Comparison of ENCODE assay signal across 7 cellular contexts in genomic region chr19:1102407-1103106, GRCh38. TPM values are rescaled to one million over a fixed set of nuclear protein-coding genes. Genes with fewer than 3 reads are reported as not detected.
A peak's percentile ranks its signal among the peaks of the same experiment; 100 is the strongest.
DNase-seq lines count a peak whose midpoint lies in the region; ATAC-seq, FAIRE-seq and TF ChIP-seq lines count a peak whose summit lies in the region.

No MANE protein-coding gene starts in this region.

- ATAC-seq in GM21786 (IDR thresholded peaks at IDR 0.05; ENCODE audit: unreplicated experiment), result peak; percentile 24
- no peak for ATAC-seq in HG03045 (IDR thresholded peaks at IDR 0.05; ENCODE audit: unreplicated experiment)

- H3K4me2 ChIP-seq in SK-N-SH, result peak overlapping the region; percentile 61

- no peak for TF ChIP-seq CTCF in SK-N-SH (IDR thresholded peaks at IDR 0.05)
- TF ChIP-seq CTCF in bronchial epithelial cell (IDR thresholded peaks at IDR 0.05; ENCODE audit: insufficient read depth, low read length, severe bottlenecking), result no peak

- DNase-seq in SK-N-SH, result no peak
- peak; percentile 100 for DNase-seq in bronchial epithelial cell (ENCODE audit: low read depth)
- no peak for DNase-seq in NCI-H526 (lab: John Stamatoyannopoulos, UW)

- H3K9ac ChIP-seq in SK-N-SH (peak overlapping the region; percentile 54; the same call in 1 of the 2 replicates), subcutaneous abdominal adipose tissue (ENCODE audit: low read length in 5 of 5) (peak overlapping the region; percentile 63 to 90 (median 74))

- peak overlapping the region in 1 of 2 experiments; percentile 5; a peak in 1 of 4 replicates for H3K4me3 ChIP-seq in SK-N-SH (ENCODE audit: low read depth in 2 of 2, low read length in 1 of 2)
- H3K4me3 ChIP-seq in bronchial epithelial cell (ENCODE audit: low read depth, low read length), result no peak overlapping the region
- H3K4me3 ChIP-seq in mesodermal cell (ENCODE audit: extremely low read depth, insufficient read depth, low read length, poor library complexity, severe bottlenecking), result no peak overlapping the region
- H3K4me3 ChIP-seq in subcutaneous abdominal adipose tissue (ENCODE audit: low read depth in 1 of 5, low read length in 5 of 5), result peak overlapping the region in 2 of 5 donors; percentile 13 to 22

- H3K9me3 ChIP-seq in SK-N-SH, result no peaks in the 10 kb centered on the region
- H3K9me3 ChIP-seq in mesodermal cell (ENCODE audit: control insufficient read depth, low read length), result peaks cover 4% of the 10 kb centered on the region
- H3K9me3 ChIP-seq in subcutaneous abdominal adipose tissue (ENCODE audit: control insufficient read depth in 5 of 5, low read length in 5 of 5), result peaks cover 0 to 5% (median 3%) of the 10 kb centered on the region in 5 donors

- H3K9me2 ChIP-seq in SK-N-SH, result no peaks in the 10 kb centered on the region

- 36% methylated on average over 15 of the region's 16 CpGs for WGBS in SK-N-SH (ENCODE audit: low lambda C conversion rate)
- 83 to 87% methylated on average over 9 to 14 of the region's 16 CpGs for WGBS in mesodermal cell (ENCODE audit: insufficient coverage in 2 of 2), 2 experiments

- H3K27ac ChIP-seq in SK-N-SH (ENCODE audit: low read depth in 2 of 2, low read length in 1 of 2) (peak overlapping the region in 1 of 2 experiments; percentile 95; a peak in 3 of 4 replicates), mesodermal cell (ENCODE audit: low read depth, low read length, severe bottlenecking) (peak overlapping the region; percentile 97), subcutaneous abdominal adipose tissue (ENCODE audit: low read depth, low read length) (peak overlapping the region; percentile 99)

- H3K79me2 ChIP-seq in SK-N-SH (ENCODE audit: insufficient read depth), result peaks cover 18% of the 10 kb centered on the region; the same call in 1 of the 2 replicates

- H3K27me3 ChIP-seq in SK-N-SH (ENCODE audit: insufficient read depth) (no peaks in the 10 kb centered on the region), bronchial epithelial cell (ENCODE audit: control insufficient read depth, insufficient read depth, low read length) (no peaks in the 10 kb centered on the region), subcutaneous abdominal adipose tissue (ENCODE audit: control insufficient read depth in 5 of 5, insufficient read depth in 4 of 5, low read length in 5 of 5) (peaks cover 0 to 8% (median 0%) of the 10 kb centered on the region in 5 donors)

- no peak for TF ChIP-seq RAD21 in SK-N-SH (IDR thresholded peaks at IDR 0.05; ENCODE audit: low read length)

- peaks cover 0 to 19% of the 10 kb centered on the region in 2 experiments for H3K36me3 ChIP-seq in SK-N-SH (replicated peaks in 1 of 2; ENCODE audit: control insufficient read depth in 1 of 2, insufficient read depth in 2 of 2, low read length in 1 of 2)
- H3K36me3 ChIP-seq in bronchial epithelial cell (ENCODE audit: control insufficient read depth, insufficient read depth, low read length), result peaks cover 6% of the 10 kb centered on the region
- H3K36me3 ChIP-seq in mesodermal cell (ENCODE audit: control insufficient read depth, insufficient read depth, low read length), result peaks cover 19% of the 10 kb centered on the region
- H3K36me3 ChIP-seq in subcutaneous abdominal adipose tissue (ENCODE audit: control insufficient read depth in 5 of 5, insufficient read depth in 5 of 5, low read length in 5 of 5), result peaks cover 0 to 22% (median 18%) of the 10 kb centered on the region in 5 donors

- H3K4me1 ChIP-seq in SK-N-SH (ENCODE audit: control insufficient read depth in 1 of 2, insufficient read depth in 2 of 2, low read depth in 1 of 2, low read length in 1 of 2), result peaks cover 21 to 22% of the 10 kb centered on the region in 2 experiments; a peak in 3 of 4 replicates
- peaks cover 29% of the 10 kb centered on the region for H3K4me1 ChIP-seq in mesodermal cell (ENCODE audit: control insufficient read depth, insufficient read depth, low read length, poor library complexity, severe bottlenecking)
- H3K4me1 ChIP-seq in subcutaneous abdominal adipose tissue (ENCODE audit: control insufficient read depth in 5 of 5, insufficient read depth in 5 of 5, low read length in 5 of 5), result peaks cover 26 to 88% (median 69%) of the 10 kb centered on the region in 5 donors

- CTCF ChIA-PET in SK-N-SH (lab: Yijun Ruan, JAX), result interaction anchor here (1.3 to 4.4 kb wide), 4 partner anchors 11 to 120 kb away, joined by 4 to 44 read pairs (median 5); no protein-coding TSS in a partner anchor

- POLR2A ChIA-PET in SK-N-SH (lab: Yijun Ruan, JAX), result interaction anchor here (2.6 kb wide), 1 partner anchor 11 kb away, joined by 15 read pairs; no protein-coding TSS in a partner anchor

- no peak overlapping the region for H2AFZ ChIP-seq in SK-N-SH (ENCODE audit: low read depth)

- peaks cover 20% of the 10 kb centered on the region; the same call in 1 of the 2 replicates for H4K20me1 ChIP-seq in SK-N-SH (ENCODE audit: insufficient read depth)

- peaks cover 35% of the 10 kb centered on the region for H3F3A ChIP-seq in SK-N-SH (replicated peaks; ENCODE audit: insufficient read depth)

- TF ChIP-seq EP300 in SK-N-SH (IDR thresholded peaks at IDR 0.05; ENCODE audit: borderline replicate concordance in 1 of 2, low read depth in 1 of 2, low read length in 1 of 2), result peak in 1 of 2 experiments; percentile 74; a peak in 1 of 4 replicates

- FAIRE-seq in bronchial epithelial cell (lab: Jason Lieb, UNC), result peak; percentile 40

TF ChIP-seq in SK-N-SH, 30 proteins besides CTCF, POLR2A, EP300 and RAD21 (continues in another document):
- TF ChIP-seq SIN3A (IDR thresholded peaks at IDR 0.05; ENCODE audit: borderline replicate concordance, low read depth, low read length) (peak; percentile 33; the same call in 1 of the 2 replicates), GABPA (IDR thresholded peaks at IDR 0.05; ENCODE audit: low read depth) (no peak), ZBTB33 (IDR thresholded peaks at IDR 0.05; ENCODE audit: borderline replicate concordance, low read depth) (peak; percentile 64; the same call in 1 of the 2 replicates), TCF12 (IDR thresholded peaks at IDR 0.05) (peak; percentile 87), FOXJ3 (CRISPR knock-in tag; IDR thresholded peaks at IDR 0.05) (no peak), NFIC (IDR thresholded peaks at IDR 0.05; ENCODE audit: borderline replicate concordance) (peak; percentile 91), MEF2A (IDR thresholded peaks at IDR 0.05; ENCODE audit: borderline replicate concordance, low read depth) (no peak), JUND (IDR thresholded peaks at IDR 0.05) (peak; percentile 98), FOXM1 (IDR thresholded peaks at IDR 0.05; ENCODE audit: low read depth) (0 out of 2 replicates have a peak, but pooled peaks have one; percentile 18), TAF1 (IDR thresholded peaks at IDR 0.05; ENCODE audit: borderline replicate concordance, low read depth, low read length) (0 out of 2 replicates have a peak, but pooled peaks have one; percentile 27), POLR2AphosphoS5 (IDR thresholded peaks at IDR 0.05; ENCODE audit: low read depth, low read length) (peak; percentile 54; the same call in 1 of the 2 replicates), RXRA (IDR thresholded peaks at IDR 0.05; ENCODE audit: borderline replicate concordance, low read depth) (peak; percentile 96; the same call in 1 of the 2 replicates), FOSL2 (IDR thresholded peaks at IDR 0.05; ENCODE audit: borderline replicate concordance, low read depth) (peak; percentile 97; the same call in 1 of the 2 replicates), EZH2phosphoT487 (IDR thresholded peaks at IDR 0.05; ENCODE audit: borderline replicate concordance, low read depth) (no peak), TEAD4 (IDR thresholded peaks at IDR 0.05; ENCODE audit: borderline replicate concordance, insufficient read depth) (peak; percentile 63), USF2 (IDR thresholded peaks at IDR 0.05; ENCODE audit: borderline replicate concordance, low read depth, low read length) (no peak), GATA2 (CRISPR knock-in tag; IDR thresholded peaks at IDR 0.05) (no peak)

RNA-seq across cellular contexts. Expression of gene GPX4, which starts 1.2 kb away (rescaled TPM):
- 566 and 925 TPM in 2 replicates for polyA plus RNA-seq in SK-N-SH (2012; rRNA removed)
- 591 and 700 TPM in 2 replicates for polyA plus RNA-seq in SK-N-SH (2012; cell fraction: cytosol; rRNA removed)
- 511 and 671 TPM in 2 replicates for polyA plus RNA-seq in SK-N-SH (2012; cell fraction: nucleus; rRNA removed)
- total RNA-seq in bronchial epithelial cell, result 274 and 291 TPM in 2 replicates
- polyA plus RNA-seq in mesodermal cell (2013, experiment 1 of 2), result 579 TPM
- 487 TPM for polyA plus RNA-seq in mesodermal cell (2013, experiment 2 of 2)

RNA-seq across cellular contexts. Expression of gene POLR2E, which starts 7.4 kb away (rescaled TPM):
- polyA plus RNA-seq in SK-N-SH (2012; rRNA removed), result 238 and 283 TPM in 2 replicates
- polyA plus RNA-seq in SK-N-SH (2012; cell fraction: cytosol; rRNA removed), result 143 and 208 TPM in 2 replicates
- polyA plus RNA-seq in SK-N-SH (2012; cell fraction: nucleus; rRNA removed), result 134 and 138 TPM in 2 replicates
- 57.4 and 87.1 TPM in 2 replicates for total RNA-seq in bronchial epithelial cell
- 223 TPM for polyA plus RNA-seq in mesodermal cell (2013, experiment 1 of 2)
- polyA plus RNA-seq in mesodermal cell (2013, experiment 2 of 2), result 199 TPM

RNA-seq across cellular contexts. Expression of gene ARHGAP45, which starts 35.6 kb away (rescaled TPM):
- 2.8 and 4.2 TPM in 2 replicates for polyA plus RNA-seq in SK-N-SH (2012; rRNA removed)
- 1.7 and 2.5 TPM in 2 replicates for polyA plus RNA-seq in SK-N-SH (2012; cell fraction: cytosol; rRNA removed)
- 5.9 and 9.7 TPM in 2 replicates for polyA plus RNA-seq in SK-N-SH (2012; cell fraction: nucleus; rRNA removed)
- 9.0 and 11.8 TPM in 2 replicates for total RNA-seq in bronchial epithelial cell
- polyA plus RNA-seq in mesodermal cell (2013, experiment 1 of 2), result 5.1 TPM
- 3.8 TPM for polyA plus RNA-seq in mesodermal cell (2013, experiment 2 of 2)
